ENCODE assay signal across 8 cellular contexts in genomic region chr15:45635191-45635638, GRCh38. TPM values are rescaled to one million over a fixed set of nuclear protein-coding genes. Genes with fewer than 3 reads are reported as not detected.
DNase-seq lines count a peak whose midpoint lies in the region; ATAC-seq lines count a peak whose summit lies in the region.

No MANE protein-coding gene starts in this region.

- H3K4me1 Mint-ChIP-seq in activated CD4-positive, alpha-beta memory T cell treated with anti-CD3 and anti-CD28 coated beads for 36 hours (ENCODE audit: low read depth) = peaks cover 47% of the 10 kb centered on the region

- H3K9ac ChIP-seq in endocrine pancreas (ENCODE audit: control insufficient read depth, insufficient read depth, low read length) (peak overlapping the region; percentile 97), mucosa of rectum (ENCODE audit: low read depth in 1 of 2, low read length in 2 of 2) (peak overlapping the region; percentile 95 to 98)

- H3K27ac ChIP-seq in KOPT-K1 (ENCODE audit: low read depth, low read length, poor library complexity, severe bottlenecking) (peak overlapping the region; percentile 45), mucosa of rectum (ENCODE audit: low read depth in 2 of 2, low read length in 2 of 2) (peak overlapping the region; percentile 95 to 98)

- intact Hi-C loops in activated CD4-positive, alpha-beta memory T cell treated with anti-CD3 and anti-CD28 coated beads for 36 hours (cut with micrococcal nuclease) = loop anchor here (1.0 to 5.0 kb wide), 4 partner anchors 16 to 113 kb away; partner anchors contain the start of genes BLOC1S6 and SLC30A4

- H3K4me3 ChIP-seq in endocrine pancreas (ENCODE audit: control insufficient read depth, insufficient read depth, low read length) (peak overlapping the region; percentile 67), mucosa of rectum (ENCODE audit: low read length in 2 of 2) (peak overlapping the region; percentile 94 to 97)

- CTCF ChIA-PET in activated CD4-positive, alpha-beta memory T cell treated with anti-CD3 and anti-CD28 coated beads for 36 hours (lab: Charles Lee) = interaction anchor here (1.0 to 2.2 kb wide), 6 partner anchors 9 to 177 kb away, joined by 4 to 14 read pairs (median 6); partner anchors contain the start of gene BLOC1S6

- no peaks in the 10 kb centered on the region for H3K36me3 ChIP-seq in KOPT-K1 (ENCODE audit: insufficient read depth, low read length)
- H3K36me3 ChIP-seq in endocrine pancreas (ENCODE audit: control insufficient read depth, insufficient read depth, low read length) = no peaks in the 10 kb centered on the region
- H3K36me3 ChIP-seq in mucosa of rectum (ENCODE audit: control insufficient read depth in 2 of 2, insufficient read depth in 2 of 2, low read length in 2 of 2) = no peaks in the 10 kb centered on the region

- H3K27me3 ChIP-seq in endocrine pancreas (ENCODE audit: control insufficient read depth, insufficient read depth, low read length) (no peaks in the 10 kb centered on the region), mucosa of rectum (ENCODE audit: control insufficient read depth in 2 of 2, insufficient read depth in 2 of 2, low read length in 2 of 2) (no peaks in the 10 kb centered on the region)

- no peaks in the 10 kb centered on the region for H3K4me1 ChIP-seq in endocrine pancreas (ENCODE audit: control insufficient read depth, insufficient read depth, low read length)
- peaks cover 40 to 43% of the 10 kb centered on the region in 2 donors for H3K4me1 ChIP-seq in mucosa of rectum (ENCODE audit: control insufficient read depth in 2 of 2, insufficient read depth in 2 of 2, low read length in 2 of 2)

- H3K4me3 Mint-ChIP-seq in activated CD4-positive, alpha-beta memory T cell treated with anti-CD3 and anti-CD28 coated beads for 36 hours = peak overlapping the region; percentile 99

- no peaks in the 10 kb centered on the region for H3K27me3 Mint-ChIP-seq in activated CD4-positive, alpha-beta memory T cell treated with anti-CD3 and anti-CD28 coated beads for 36 hours

- no peaks in the 10 kb centered on the region for H3K9me3 ChIP-seq in KOPT-K1 (ENCODE audit: insufficient read depth, low read length, poor library complexity, severe bottlenecking)
- no peaks in the 10 kb centered on the region for H3K9me3 ChIP-seq in endocrine pancreas (ENCODE audit: control insufficient read depth, low read length)
- no peaks in the 10 kb centered on the region for H3K9me3 ChIP-seq in mucosa of rectum (ENCODE audit: control insufficient read depth in 2 of 2, low read length in 2 of 2)

- H3K27ac Mint-ChIP-seq in activated CD4-positive, alpha-beta memory T cell treated with anti-CD3 and anti-CD28 coated beads for 36 hours = peak overlapping the region; percentile 96

- H3K36me3 Mint-ChIP-seq in activated CD4-positive, alpha-beta memory T cell treated with anti-CD3 and anti-CD28 coated beads for 36 hours = peaks cover 37% of the 10 kb centered on the region

- peak; percentile 50 for ATAC-seq in GM21717 (IDR thresholded peaks at IDR 0.05; ENCODE audit: unreplicated experiment)

- no peaks in the 10 kb centered on the region for H3K9me3 Mint-ChIP-seq in activated CD4-positive, alpha-beta memory T cell treated with anti-CD3 and anti-CD28 coated beads for 36 hours

- DNase-seq in ELR (ENCODE audit: low read depth) (peak; percentile 58), superior temporal gyrus (ENCODE audit: extremely low spot score) (no peak)
- peak; percentile 81 for DNase-seq in activated CD4-positive, alpha-beta memory T cell treated with anti-CD3 and anti-CD28 coated beads for 36 hours
- DNase-seq in stimulated activated CD8-positive, alpha-beta memory T cell treated with anti-CD3 and anti-CD28 coated beads, Interleukin-7, amount 100 ng/mL, for 1 hour (ENCODE audit: low read depth in 2 of 2) = peak; percentile 20 to 50

- POLR2A ChIA-PET in activated CD4-positive, alpha-beta memory T cell treated with anti-CD3 and anti-CD28 coated beads for 36 hours (lab: Charles Lee) = interaction anchor here (0.9 to 4.8 kb wide), 4 partner anchors 10 to 47 kb away, joined by 3 to 55 read pairs (median 3); no protein-coding TSS in a partner anchor

RNA-seq across cellular contexts. Expression of gene SQOR, which starts 0.4 kb away (rescaled TPM):
- total RNA-seq in activated CD4-positive, alpha-beta memory T cell treated with anti-CD3 and anti-CD28 coated beads for 36 hours = 100 to 1,000 TPM; 181 to 194 TPM

RNA-seq across cellular contexts. Expression of gene BLOC1S6, which starts 48.0 kb away (rescaled TPM):
- 10 to 100 TPM; 48.5 to 49.4 TPM for total RNA-seq in activated CD4-positive, alpha-beta memory T cell treated with anti-CD3 and anti-CD28 coated beads for 36 hours
